In the genomic region with DNA sequence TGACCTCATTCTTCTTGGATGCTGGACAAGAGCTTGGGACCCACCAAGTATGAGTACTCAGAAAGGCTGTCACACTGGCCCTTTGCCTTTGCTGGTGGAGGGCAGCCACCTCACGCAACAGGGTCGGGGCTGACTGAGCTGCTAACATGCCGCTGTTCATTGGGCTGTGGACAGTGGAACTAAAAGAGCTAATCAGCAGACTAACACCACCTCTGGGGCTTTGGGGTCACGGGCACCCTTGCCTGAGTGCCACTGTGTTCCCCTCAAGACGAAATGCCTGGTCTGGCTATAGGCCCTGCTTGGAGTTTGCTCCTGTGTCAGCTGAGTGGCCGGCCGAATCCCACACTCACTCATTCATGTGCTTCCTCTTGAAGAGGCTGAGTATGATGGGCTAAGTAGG, we compare ENCODE assay signal across 15 cellular contexts.
DNase-seq lines count a peak whose midpoint lies in the region; ATAC-seq and TF ChIP-seq lines count a peak whose summit lies in the region.
"Had no signal": no experiment of that assay in that cellular context is flagged by ENCODE, and none has a peak within 500 bp of the region (broad histone marks: within the 10 kb centered on the region; RNA-seq: fewer than 3 reads in every experiment).

No MANE protein-coding gene starts in this region.

- no peak overlapping the region for H3K4me3 Mint-ChIP-seq in chondrocyte (ENCODE audit: unreplicated experiment)
- H3K4me3 Mint-ChIP-seq in stimulated activated effector memory CD8-positive, alpha-beta T cell treated with anti-CD3 and anti-CD28 coated beads, Interleukin-12 subunit alpha, Interleukin-12 subunit beta, amount 100 ng/mL, for 72 hours, result no peak overlapping the region
- H3K4me3 Mint-ChIP-seq in CD14-positive monocyte, result no peak overlapping the region
- H3K4me3 Mint-ChIP-seq: CD8-positive, alpha-beta memory T cell; GM23338; H9 had no signal

- no peak overlapping the region for H3K27ac ChIP-seq in mesenchymal stem cell (ENCODE audit: low read length, poor library complexity, severe bottlenecking)
- H3K27ac ChIP-seq: A549 had no signal

- WGBS in mesenchymal stem cell, result 92% methylated on average over 7 of the region's 7 CpGs

- no peaks in the 10 kb centered on the region for H3K79me1 ChIP-seq in mesenchymal stem cell (replicated peaks; ENCODE audit: low read length, poor library complexity, severe bottlenecking)

- intact Hi-C loops in CD14-positive monocyte (cut with micrococcal nuclease), result no loop called here

- H3K18ac ChIP-seq in mesenchymal stem cell (ENCODE audit: low read depth in 1 of 2, low read length in 2 of 2), result peak overlapping the region in 1 of 2 experiments; percentile 37

- no peak overlapping the region for H3K4ac ChIP-seq in mesenchymal stem cell (ENCODE audit: low read depth in 1 of 2, low read length in 2 of 2)

- H3K27ac Mint-ChIP-seq in chondrocyte (ENCODE audit: unreplicated experiment), result no peak overlapping the region
- H3K27ac Mint-ChIP-seq in stimulated activated effector memory CD8-positive, alpha-beta T cell treated with anti-CD3 and anti-CD28 coated beads, Interleukin-12 subunit alpha, Interleukin-12 subunit beta, amount 100 ng/mL, for 72 hours, result no peak overlapping the region
- no peak overlapping the region for H3K27ac Mint-ChIP-seq in CD14-positive monocyte
- H3K27ac Mint-ChIP-seq: CD8-positive, alpha-beta memory T cell; GM23338; H9 had no signal

- H3K4me1 Mint-ChIP-seq in chondrocyte (ENCODE audit: low read depth) (no peaks in the 10 kb centered on the region), CD14-positive monocyte (no peaks in the 10 kb centered on the region)
- no peaks in the 10 kb centered on the region for H3K4me1 Mint-ChIP-seq in stimulated activated effector memory CD8-positive, alpha-beta T cell treated with anti-CD3 and anti-CD28 coated beads, Interleukin-12 subunit alpha, Interleukin-12 subunit beta, amount 100 ng/mL, for 72 hours
- H3K4me1 Mint-ChIP-seq: CD8-positive, alpha-beta memory T cell had no signal

- peak overlapping the region in 1 of 2 experiments; percentile 26 for H3K14ac ChIP-seq in mesenchymal stem cell (ENCODE audit: low read length in 2 of 2)

- H3K9me3 ChIP-seq in mesenchymal stem cell (ENCODE audit: control insufficient read depth, low read length), result no peaks in the 10 kb centered on the region
- H3K9me3 ChIP-seq: A549, BE2C, Caco-2 had no signal

- no peak overlapping the region for H3K9ac ChIP-seq in mesenchymal stem cell (ENCODE audit: low read length)

- no peak overlapping the region for H3K23ac ChIP-seq in mesenchymal stem cell (ENCODE audit: low read length in 2 of 2)

- no peak overlapping the region for H2AK5ac ChIP-seq in mesenchymal stem cell (ENCODE audit: low read length, severe bottlenecking)

- H3K36me3 Mint-ChIP-seq in chondrocyte (ENCODE audit: low read depth) (no peaks in the 10 kb centered on the region), CD14-positive monocyte (no peaks in the 10 kb centered on the region)
- no peaks in the 10 kb centered on the region for H3K36me3 Mint-ChIP-seq in stimulated activated effector memory CD8-positive, alpha-beta T cell treated with anti-CD3 and anti-CD28 coated beads, Interleukin-12 subunit alpha, Interleukin-12 subunit beta, amount 100 ng/mL, for 72 hours
- H3K36me3 Mint-ChIP-seq: CD8-positive, alpha-beta memory T cell had no signal

- H4K8ac ChIP-seq in mesenchymal stem cell (ENCODE audit: low read length), result peak overlapping the region; percentile 45

- H3K9me3 Mint-ChIP-seq in chondrocyte (ENCODE audit: low read depth), result peaks cover 3% of the 10 kb centered on the region
- no peaks in the 10 kb centered on the region for H3K9me3 Mint-ChIP-seq in stimulated activated effector memory CD8-positive, alpha-beta T cell treated with anti-CD3 and anti-CD28 coated beads, Interleukin-12 subunit alpha, Interleukin-12 subunit beta, amount 100 ng/mL, for 72 hours
- peaks cover 0 to 9% (median 6%) of the 10 kb centered on the region in 7 donors for H3K9me3 Mint-ChIP-seq in CD14-positive monocyte

- H3K4me2 ChIP-seq in mesenchymal stem cell (ENCODE audit: low read length, poor library complexity, severe bottlenecking), result no peak overlapping the region
- H3K4me2 ChIP-seq: A549, GM23338 had no signal

- ATAC-seq in stimulated activated effector memory CD8-positive, alpha-beta T cell treated with anti-CD3 and anti-CD28 coated beads, Interleukin-12 subunit alpha, Interleukin-12 subunit beta, amount 100 ng/mL, for 72 hours, result peak; percentile 34
- ATAC-seq: A549, GM23338 had no signal

- DNase-seq in chondrocyte (ENCODE audit: low spot score) (peak; percentile 65), epithelial cell of proximal tubule (ENCODE audit: low read depth) (peak; percentile 19), mesenchymal stem cell (no peak), NCI-H187 treated with DMSO at 0.1 percent for 48 hours (lab: John Stamatoyannopoulos, UW) (no peak), NCI-H345 treated with DMSO at 0.1 percent for 48 hours (lab: John Stamatoyannopoulos, UW; ENCODE audit: unreplicated experiment) (no peak), CD14-positive monocyte (ENCODE audit: low spot score) (no peak)
- DNase-seq in stimulated activated effector memory CD8-positive, alpha-beta T cell treated with anti-CD3 and anti-CD28 coated beads, Interleukin-12 subunit alpha, Interleukin-12 subunit beta, amount 100 ng/mL, for 72 hours (ENCODE audit: low spot score in 2 of 2), result no peak
- DNase-seq: BE2C; Caco-2; CD8-positive, alpha-beta memory T cell; DND-41; GDM1; H9 had no signal

- no peak overlapping the region for H3K4me3 ChIP-seq in epithelial cell of proximal tubule (ENCODE audit: low read depth, low read length)
- H3K4me3 ChIP-seq in mesenchymal stem cell (ENCODE audit: insufficient read depth in 1 of 2, low read depth in 1 of 2, low read length in 2 of 2), result no peak overlapping the region
- H3K4me3 ChIP-seq: A549, GM23338 had no signal

- peak overlapping the region; percentile 11 to 26 for H2BK12ac ChIP-seq in mesenchymal stem cell (ENCODE audit: low read length in 2 of 2)

- peaks cover 1% of the 10 kb centered on the region for H3K4me1 ChIP-seq in mesenchymal stem cell (ENCODE audit: control insufficient read depth, insufficient read depth, low read depth, low read length)
- H3K4me1 ChIP-seq: A549, BE2C, Caco-2 had no signal

- H4K91ac ChIP-seq in mesenchymal stem cell (ENCODE audit: low read length), result peak overlapping the region; percentile 30

- H3K36me3 ChIP-seq in mesenchymal stem cell (ENCODE audit: control insufficient read depth in 1 of 2, insufficient read depth in 2 of 2, low read depth in 1 of 2, low read length in 2 of 2), result no peaks in the 10 kb centered on the region
- H3K36me3 ChIP-seq: BE2C had no signal

- H2BK5ac ChIP-seq in mesenchymal stem cell (ENCODE audit: low read depth, low read length, poor library complexity, severe bottlenecking), result no peak overlapping the region

- H2BK120ac ChIP-seq in mesenchymal stem cell (ENCODE audit: low read depth, low read length), result no peak overlapping the region

- TF ChIP-seq CTCF in chondrocyte (IDR thresholded peaks at IDR 0.05) (no peak), epithelial cell of proximal tubule (conservative IDR thresholded peaks at IDR 0.05; ENCODE audit: low read depth, low read length) (no peak), CD14-positive monocyte (IDR thresholded peaks at IDR 0.05) (no peak)

- no peak overlapping the region for H2BK15ac ChIP-seq in mesenchymal stem cell (ENCODE audit: low read depth, poor library complexity, severe bottlenecking)

- no peaks in the 10 kb centered on the region for H3K27me3 ChIP-seq in mesenchymal stem cell (ENCODE audit: control insufficient read depth in 1 of 2, insufficient read depth in 1 of 2, low read length in 2 of 2)
- H3K27me3 ChIP-seq: BE2C had no signal

- no peak overlapping the region for H2AFZ ChIP-seq in mesenchymal stem cell (ENCODE audit: low read depth, low read length)
- H2AFZ ChIP-seq: GM23338 had no signal

- H3K27me3 Mint-ChIP-seq in chondrocyte (ENCODE audit: low read depth), result no peaks in the 10 kb centered on the region
- no peaks in the 10 kb centered on the region for H3K27me3 Mint-ChIP-seq in CD14-positive monocyte (ENCODE audit: low read depth in 3 of 3)

Comparison
In these comparisons a context has a peak if more than half of its experiments do, and no peak if none do; other contexts are left out.
1. DNase-seq: peak in chondrocyte (single experiment) and epithelial cell of proximal tubule (single experiment); none in mesenchymal stem cell (single experiment), stimulated activated effector memory CD8-positive, alpha-beta T cell treated with anti-CD3 and anti-CD28 coated beads, Interleukin-12 subunit alpha, Interleukin-12 subunit beta, amount 100 ng/mL, for 72 hours (0 of 2), NCI-H187 treated with DMSO at 0.1 percent for 48 hours (single experiment), NCI-H345 treated with DMSO at 0.1 percent for 48 hours (single experiment) and CD14-positive monocyte (single experiment).